Comparison of ENCODE assay signal across 9 cellular contexts in the genomic region with DNA sequence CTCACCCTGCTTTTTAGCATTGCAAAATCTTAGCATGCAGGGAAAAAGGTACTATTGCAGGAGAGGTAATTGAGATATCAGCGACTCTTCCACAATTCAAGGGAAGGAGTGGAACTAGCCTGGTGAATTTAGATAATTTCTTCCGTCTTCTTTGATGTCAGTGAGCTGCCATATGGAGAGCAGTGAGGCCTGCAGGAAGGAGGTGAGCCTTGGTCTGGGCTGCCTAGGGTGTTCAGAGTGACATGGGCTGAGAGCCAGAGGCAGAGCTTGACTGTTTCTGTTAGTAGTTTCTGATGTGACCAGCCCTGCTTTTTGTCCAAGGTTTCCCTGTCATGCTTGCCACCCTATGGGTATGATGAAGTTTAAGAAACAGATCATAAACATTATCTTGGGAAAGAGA. TPM values are rescaled to one million over a fixed set of nuclear protein-coding genes. Genes with fewer than 3 reads are reported as not detected.
DNase-seq lines count a peak whose midpoint lies in the region; ATAC-seq and TF ChIP-seq lines count a peak whose summit lies in the region.
"Had no signal": no experiment of that assay in that cellular context is flagged by ENCODE, and none has a peak within 500 bp of the region (broad histone marks: within the 10 kb centered on the region; RNA-seq: fewer than 3 reads in every experiment).

No MANE protein-coding gene starts in this region.

- H3K4me2 ChIP-seq in GM23248 (ENCODE audit: unreplicated experiment) (no peak overlapping the region), mesenchymal stem cell (ENCODE audit: low read length, poor library complexity, severe bottlenecking) (no peak overlapping the region)
- H3K4me2 ChIP-seq: KMS-11 had no signal

- H3K9me3 ChIP-seq in GM23248 (ENCODE audit: low read depth): no peaks in the 10 kb centered on the region
- H3K9me3 ChIP-seq in mesenchymal stem cell (ENCODE audit: control insufficient read depth, low read length): no peaks in the 10 kb centered on the region

- CTCF ChIA-PET in WTC11 (lab: Charles Lee): no interaction called here

- H3K4me3 ChIP-seq in GM23248 (no peak overlapping the region), mesenchymal stem cell (ENCODE audit: insufficient read depth in 1 of 2, low read depth in 1 of 2, low read length in 2 of 2) (no peak overlapping the region)

- WGBS in GM23248 (ENCODE audit: low coverage in 1 of 2, low lambda C conversion rate in 2 of 2, missing lambda C conversion rate in 2 of 2), 2 experiments: 24 to 25% methylated on average over 2 of the region's 2 CpGs
- WGBS in mesenchymal stem cell: 60% methylated on average over 2 of the region's 2 CpGs

- no peak overlapping the region for H2BK120ac ChIP-seq in mesenchymal stem cell (ENCODE audit: low read depth, low read length)

- 0 out of 2 replicates have a peak overlapping the region, but pooled peaks have one; percentile 21 for H2AFZ ChIP-seq in GM23248
- H2AFZ ChIP-seq in mesenchymal stem cell (ENCODE audit: low read depth, low read length): no peak overlapping the region

- H2AK5ac ChIP-seq in mesenchymal stem cell (ENCODE audit: low read length, severe bottlenecking): no peak overlapping the region

- H3K18ac ChIP-seq in mesenchymal stem cell (ENCODE audit: low read depth in 1 of 2, low read length in 2 of 2): no peak overlapping the region

- no peak overlapping the region for H4K91ac ChIP-seq in mesenchymal stem cell (ENCODE audit: low read length)

- no peak overlapping the region for H3K27ac ChIP-seq in GM23248
- H3K27ac ChIP-seq in mesenchymal stem cell (ENCODE audit: low read length, poor library complexity, severe bottlenecking): no peak overlapping the region
- H3K27ac ChIP-seq: KMS-11 had no signal

- H3K9ac ChIP-seq in GM23248 (no peak overlapping the region), mesenchymal stem cell (ENCODE audit: low read length) (peak overlapping the region; percentile 4)
- H3K9ac ChIP-seq: KMS-11 had no signal

- no peaks in the 10 kb centered on the region for H3F3A ChIP-seq in GM23248 (ENCODE audit: insufficient read depth)

- H3K36me3 ChIP-seq in GM23248 (ENCODE audit: low read depth) (no peaks in the 10 kb centered on the region), mesenchymal stem cell (ENCODE audit: control insufficient read depth in 1 of 2, insufficient read depth in 2 of 2, low read depth in 1 of 2, low read length in 2 of 2) (no peaks in the 10 kb centered on the region)

- H3K27ac Mint-ChIP-seq in WTC11: peak overlapping the region; percentile 82

- POLR2A ChIA-PET in WTC11 (lab: Charles Lee): no interaction called here

- no peaks in the 10 kb centered on the region; the same call in 1 of the 2 replicates for H4K20me1 ChIP-seq in GM23248 (ENCODE audit: insufficient read depth)

- H3K14ac ChIP-seq in mesenchymal stem cell (ENCODE audit: low read length in 2 of 2): no peak overlapping the region

- H2BK5ac ChIP-seq in mesenchymal stem cell (ENCODE audit: low read depth, low read length, poor library complexity, severe bottlenecking): no peak overlapping the region

- H3K4me1 Mint-ChIP-seq in WTC11: peaks cover 26% of the 10 kb centered on the region

- no peak overlapping the region for H4K8ac ChIP-seq in mesenchymal stem cell (ENCODE audit: low read length)

- peak; percentile 75 for ATAC-seq in WTC11

- peaks cover 8% of the 10 kb centered on the region; the same call in 1 of the 2 replicates for H3K36me3 Mint-ChIP-seq in WTC11

- H2BK12ac ChIP-seq in mesenchymal stem cell (ENCODE audit: low read length in 2 of 2): no peak overlapping the region

- no peak overlapping the region for H2BK15ac ChIP-seq in mesenchymal stem cell (ENCODE audit: low read depth, poor library complexity, severe bottlenecking)

- peaks cover 99% of the 10 kb centered on the region for H3K79me2 ChIP-seq in GM23248 (ENCODE audit: insufficient read depth)

- no peaks in the 10 kb centered on the region for H3K9me2 ChIP-seq in GM23248 (ENCODE audit: insufficient read depth)

- TF ChIP-seq CTCF in WTC11 (IDR thresholded peaks at IDR 0.05): no peak

- H3K4me3 Mint-ChIP-seq in WTC11: no peak overlapping the region

- H3K4ac ChIP-seq in mesenchymal stem cell (ENCODE audit: low read depth in 1 of 2, low read length in 2 of 2): no peak overlapping the region

- peaks cover 13% of the 10 kb centered on the region for H3K9me3 Mint-ChIP-seq in WTC11

- no peak overlapping the region for H3K23ac ChIP-seq in mesenchymal stem cell (ENCODE audit: low read length in 2 of 2)

- H3K27me3 ChIP-seq in GM23248 (replicated peaks; ENCODE audit: insufficient read depth): no peaks in the 10 kb centered on the region
- no peaks in the 10 kb centered on the region for H3K27me3 ChIP-seq in mesenchymal stem cell (ENCODE audit: control insufficient read depth in 1 of 2, insufficient read depth in 1 of 2, low read length in 2 of 2)

- H3K4me1 ChIP-seq in GM23248 (ENCODE audit: insufficient read depth) (0 out of 2 replicates have a peak, but pooled peaks cover 6% of the 10 kb centered on the region), mesenchymal stem cell (ENCODE audit: control insufficient read depth, insufficient read depth, low read depth, low read length) (no peaks in the 10 kb centered on the region)

- in situ Hi-C loops in GM23248 (cut with MboI): no loop called here

- DNase-seq in ELF-1 (ENCODE audit: low read depth, low spot score): peak; percentile 17
- DNase-seq in GM23248: peak; percentile 2
- no peak for DNase-seq in WTC11 (ENCODE audit: low spot score)
- peak; percentile 25 for DNase-seq in mesenchymal stem cell
- no peak for DNase-seq in NCI-H187 (lab: John Stamatoyannopoulos, UW)
- DNase-seq in anterior cingulate cortex (lab: John Stamatoyannopoulos, UW): no peak
- no peak for DNase-seq in activated CD4-positive, CD25-positive, alpha-beta regulatory T cell (lab: John Stamatoyannopoulos, UW)
- DNase-seq in RPMI8226: no peak

- peaks cover 36% of the 10 kb centered on the region for H3K79me1 ChIP-seq in mesenchymal stem cell (replicated peaks; ENCODE audit: low read length, poor library complexity, severe bottlenecking)

- H3K27me3 Mint-ChIP-seq in WTC11 (ENCODE audit: low read depth): no peaks in the 10 kb centered on the region

TF ChIP-seq in WTC11, 78 proteins besides CTCF, POLR2A, EP300 and RAD21 (continues in another document):
- TF ChIP-seq, protein P1, sequence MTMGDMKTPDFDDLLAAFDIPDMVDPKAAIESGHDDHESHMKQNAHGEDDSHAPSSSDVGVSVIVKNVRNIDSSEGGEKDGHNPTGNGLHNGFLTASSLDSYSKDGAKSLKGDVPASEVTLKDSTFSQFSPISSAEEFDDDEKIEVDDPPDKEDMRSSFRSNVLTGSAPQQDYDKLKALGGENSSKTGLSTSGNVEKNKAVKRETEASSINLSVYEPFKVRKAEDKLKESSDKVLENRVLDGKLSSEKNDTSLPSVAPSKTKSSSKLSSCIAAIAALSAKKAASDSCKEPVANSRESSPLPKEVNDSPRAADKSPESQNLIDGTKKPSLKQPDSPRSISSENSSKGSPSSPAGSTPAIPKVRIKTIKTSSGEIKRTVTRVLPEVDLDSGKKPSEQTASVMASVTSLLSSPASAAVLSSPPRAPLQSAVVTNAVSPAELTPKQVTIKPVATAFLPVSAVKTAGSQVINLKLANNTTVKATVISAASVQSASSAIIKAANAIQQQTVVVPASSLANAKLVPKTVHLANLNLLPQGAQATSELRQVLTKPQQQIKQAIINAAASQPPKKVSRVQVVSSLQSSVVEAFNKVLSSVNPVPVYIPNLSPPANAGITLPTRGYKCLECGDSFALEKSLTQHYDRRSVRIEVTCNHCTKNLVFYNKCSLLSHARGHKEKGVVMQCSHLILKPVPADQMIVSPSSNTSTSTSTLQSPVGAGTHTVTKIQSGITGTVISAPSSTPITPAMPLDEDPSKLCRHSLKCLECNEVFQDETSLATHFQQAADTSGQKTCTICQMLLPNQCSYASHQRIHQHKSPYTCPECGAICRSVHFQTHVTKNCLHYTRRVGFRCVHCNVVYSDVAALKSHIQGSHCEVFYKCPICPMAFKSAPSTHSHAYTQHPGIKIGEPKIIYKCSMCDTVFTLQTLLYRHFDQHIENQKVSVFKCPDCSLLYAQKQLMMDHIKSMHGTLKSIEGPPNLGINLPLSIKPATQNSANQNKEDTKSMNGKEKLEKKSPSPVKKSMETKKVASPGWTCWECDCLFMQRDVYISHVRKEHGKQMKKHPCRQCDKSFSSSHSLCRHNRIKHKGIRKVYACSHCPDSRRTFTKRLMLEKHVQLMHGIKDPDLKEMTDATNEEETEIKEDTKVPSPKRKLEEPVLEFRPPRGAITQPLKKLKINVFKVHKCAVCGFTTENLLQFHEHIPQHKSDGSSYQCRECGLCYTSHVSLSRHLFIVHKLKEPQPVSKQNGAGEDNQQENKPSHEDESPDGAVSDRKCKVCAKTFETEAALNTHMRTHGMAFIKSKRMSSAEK (CRISPR knock-in tag; IDR thresholded peaks at IDR 0.05; ENCODE audit: borderline replicate concordance): no peak
- TF ChIP-seq, protein P2, sequence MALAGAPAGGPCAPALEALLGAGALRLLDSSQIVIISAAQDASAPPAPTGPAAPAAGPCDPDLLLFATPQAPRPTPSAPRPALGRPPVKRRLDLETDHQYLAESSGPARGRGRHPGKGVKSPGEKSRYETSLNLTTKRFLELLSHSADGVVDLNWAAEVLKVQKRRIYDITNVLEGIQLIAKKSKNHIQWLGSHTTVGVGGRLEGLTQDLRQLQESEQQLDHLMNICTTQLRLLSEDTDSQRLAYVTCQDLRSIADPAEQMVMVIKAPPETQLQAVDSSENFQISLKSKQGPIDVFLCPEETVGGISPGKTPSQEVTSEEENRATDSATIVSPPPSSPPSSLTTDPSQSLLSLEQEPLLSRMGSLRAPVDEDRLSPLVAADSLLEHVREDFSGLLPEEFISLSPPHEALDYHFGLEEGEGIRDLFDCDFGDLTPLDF (CRISPR knock-in tag; IDR thresholded peaks at IDR 0.05): no peak
- TF ChIP-seq JUN (CRISPR knock-in tag; IDR thresholded peaks at IDR 0.05) (no peak), TCF7 (CRISPR knock-in tag; IDR thresholded peaks at IDR 0.05; ENCODE audit: low read depth) (no peak), RORB (CRISPR knock-in tag; IDR thresholded peaks at IDR 0.05) (no peak)
- TF ChIP-seq, protein P3, sequence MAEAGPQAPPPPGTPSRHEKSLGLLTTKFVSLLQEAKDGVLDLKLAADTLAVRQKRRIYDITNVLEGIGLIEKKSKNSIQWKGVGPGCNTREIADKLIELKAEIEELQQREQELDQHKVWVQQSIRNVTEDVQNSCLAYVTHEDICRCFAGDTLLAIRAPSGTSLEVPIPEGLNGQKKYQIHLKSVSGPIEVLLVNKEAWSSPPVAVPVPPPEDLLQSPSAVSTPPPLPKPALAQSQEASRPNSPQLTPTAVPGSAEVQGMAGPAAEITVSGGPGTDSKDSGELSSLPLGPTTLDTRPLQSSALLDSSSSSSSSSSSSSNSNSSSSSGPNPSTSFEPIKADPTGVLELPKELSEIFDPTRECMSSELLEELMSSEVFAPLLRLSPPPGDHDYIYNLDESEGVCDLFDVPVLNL (CRISPR knock-in tag; IDR thresholded peaks at IDR 0.05; ENCODE audit: borderline replicate concordance, low read depth): no peak

RNA-seq across cellular contexts. Expression of gene KAT6B, which starts 28.6 kb away (rescaled TPM):
- total RNA-seq in GM23248 (2014; rRNA removed; shearing (Covaris generic)): 7.7 and 15.0 TPM in 2 replicates
- 12.4 and 15.3 TPM in 2 replicates for polyA plus RNA-seq in GM23248 (2016; fragmentation: Nextera tagmentation; extraction: Ambion mirVana)
- total RNA-seq in WTC11 (2021): 18.5 to 24.2 TPM (median 19.8 TPM) in 3 replicates
- polyA plus RNA-seq in mesenchymal stem cell (2013, experiment 1 of 2): 9.1 TPM
- 9.0 TPM for polyA plus RNA-seq in mesenchymal stem cell (2013, experiment 2 of 2)

Comparison
In these comparisons a context has a peak if more than half of its experiments do, and no peak if none do; other contexts are left out.
1. DNase-seq: peak in ELF-1 (single experiment), GM23248 (single experiment) and mesenchymal stem cell (single experiment); none in WTC11 (single experiment), NCI-H187 (0 of 2), anterior cingulate cortex (0 of 58), activated CD4-positive, CD25-positive, alpha-beta regulatory T cell (0 of 4) and RPMI8226 (single experiment).